Comparison of ENCODE assay signal across 8 cellular contexts in genomic region chr11:77188323-77188911, GRCh38.
A peak's percentile ranks its signal among the peaks of the same experiment; 100 is the strongest.
DNase-seq lines count a peak whose midpoint lies in the region; ATAC-seq and TF ChIP-seq lines count a peak whose summit lies in the region.

No MANE protein-coding gene starts in this region.

- no peaks in the 10 kb centered on the region for H3K27me3 ChIP-seq in CD4-positive, alpha-beta T cell (ENCODE audit: control insufficient read depth, insufficient read depth, low read length)
- H3K27me3 ChIP-seq in HCT116 (ENCODE audit: insufficient read depth, low read length), result no peaks in the 10 kb centered on the region

- no peaks in the 10 kb centered on the region for H3K9me3 ChIP-seq in CD4-positive, alpha-beta T cell (ENCODE audit: control insufficient read depth, low read length)
- no peaks in the 10 kb centered on the region for H3K9me3 ChIP-seq in HCT116 (ENCODE audit: control insufficient read depth in 1 of 2, insufficient read depth in 1 of 2, low read depth in 1 of 2, low read length in 2 of 2)

- no peak overlapping the region for H3K27ac ChIP-seq in CD4-positive, alpha-beta T cell (ENCODE audit: low read depth, low read length)
- no peak overlapping the region for H3K27ac ChIP-seq in HCT116 (ENCODE audit: low read depth, low read length)

- H3K4me3 ChIP-seq in HCT116 (replicated peaks in 1 of 2; ENCODE audit: low read depth in 1 of 2, low read length in 2 of 2), result no peak overlapping the region

- no peaks in the 10 kb centered on the region for H3K79me2 ChIP-seq in HCT116 (ENCODE audit: insufficient read depth, low read length)

- no peak overlapping the region for H3K27ac Mint-ChIP-seq in CD4-positive, alpha-beta T cell

- TF ChIP-seq CTCF in CD4-positive, alpha-beta T cell (IDR thresholded peaks at IDR 0.05), result peak; percentile 78
- peak; percentile 95 to 98 (median 96) for TF ChIP-seq CTCF in HCT116 (IDR thresholded peaks at IDR 0.05 in 2 of 3, conservative IDR thresholded peaks at IDR 0.05 in 1 of 3; ENCODE audit: borderline replicate concordance in 1 of 3, insufficient read depth in 1 of 3, low read depth in 2 of 3, low read length in 2 of 3)

- H3K4me3 Mint-ChIP-seq in CD4-positive, alpha-beta T cell, result no peak overlapping the region

- BruUV-seq in HCT116 (replicated peaks; lab: Mats Ljungman, UMichigan), result no TSS peak

- H3K9me2 ChIP-seq in HCT116 (ENCODE audit: insufficient read depth), result no peaks in the 10 kb centered on the region

- DNase-seq in CD4-positive, alpha-beta T cell, result peak; percentile 29 to 66 (median 48)
- DNase-seq in HCT116 (ENCODE audit: low read depth, low spot score) (peak; percentile 54), NCI-H345 (lab: John Stamatoyannopoulos, UW) (peak; percentile 69), cerebellar cortex (ENCODE audit: low spot score) (peak; percentile 89), left lobe of liver (ENCODE audit: low spot score) (peak; percentile 79)
- peak; percentile 35 for DNase-seq in activated CD4-positive, alpha-beta T cell treated with anti-CD3 and anti-CD28 coated beads for 1 hour
- peak; percentile 23 to 43 (median 24) for DNase-seq in stimulated activated CD4-positive, alpha-beta T cell treated with anti-CD3 and anti-CD28 coated beads, TNF-alpha, amount 100 ng/mL, for 1 hour (ENCODE audit: low read depth in 3 of 3, low spot score in 1 of 3)

- TF ChIP-seq RAD21 in HCT116 (IDR thresholded peaks at IDR 0.05; ENCODE audit: low read depth), result peak; percentile 88

- no peaks in the 10 kb centered on the region for H4K20me1 ChIP-seq in HCT116 (ENCODE audit: insufficient read depth)

- intact Hi-C loops in CD4-positive, alpha-beta T cell (cut with DNase I, micrococcal nuclease), result loop anchor here (1.0 to 5.0 kb wide), 3 partner anchors 61 to 142 kb away; no protein-coding TSS in a partner anchor
- intact Hi-C loops in HCT116 (cut with micrococcal nuclease), result loop anchor here (1.0 to 10.0 kb wide), 4 partner anchors 61 to 456 kb away; no protein-coding TSS in a partner anchor

- peak overlapping the region; percentile 63 for H2AFZ ChIP-seq in HCT116 (ENCODE audit: low read depth, low read length, poor library complexity, severe bottlenecking)

- RAD21 ChIA-PET in HCT116 (lab: Charles Lee; ENCODE audit: low non-redundant PET in 1 of 2, low total read pairs in 2 of 2, uncharacterized antibody in 2 of 2, unreplicated experiment in 2 of 2), result no interaction called here

- CTCF ChIA-PET in CD4-positive, alpha-beta T cell (lab: Charles Lee), result interaction anchor here (0.7 to 4.1 kb wide), 2 partner anchors 61 to 141 kb away, joined by 3 to 23 read pairs; partner anchors contain the start of gene MYO7A
- CTCF ChIA-PET in HCT116 (lab: Charles Lee), result interaction anchor here (0.8 to 4.0 kb wide), 11 partner anchors 9 to 431 kb away, joined by 3 to 31 read pairs (median 4); partner anchors contain the start of gene MYO7A

- no peaks in the 10 kb centered on the region for H3K27me3 Mint-ChIP-seq in CD4-positive, alpha-beta T cell

- no peaks in the 10 kb centered on the region for H3K4me1 Mint-ChIP-seq in CD4-positive, alpha-beta T cell (ENCODE audit: low read depth)

- no peaks in the 10 kb centered on the region for H3K9me3 Mint-ChIP-seq in CD4-positive, alpha-beta T cell

- H3K36me3 ChIP-seq in HCT116 (ENCODE audit: control insufficient read depth in 1 of 2, insufficient read depth in 2 of 2, low read length in 2 of 2), result no peaks in the 10 kb centered on the region

- POLR2A ChIA-PET in CD4-positive, alpha-beta T cell (lab: Charles Lee), result no interaction called here
- POLR2A ChIA-PET in HCT116 (lab: Charles Lee), result no interaction called here

- H3K9ac ChIP-seq in HCT116 (ENCODE audit: low read length), result no peak overlapping the region

- peaks cover 0 to 14% of the 10 kb centered on the region in 2 experiments; a peak in 3 of 4 replicates for H3K4me1 ChIP-seq in HCT116 (ENCODE audit: control insufficient read depth in 1 of 2, insufficient read depth in 2 of 2, low read length in 2 of 2)

- TF ChIP-seq POLR2A in HCT116 (IDR thresholded peaks at IDR 0.05; ENCODE audit: borderline replicate concordance, extremely low read depth, insufficient read depth, insufficient read length), result no peak

- peak; percentile 65 for ATAC-seq in CD4-positive, alpha-beta T cell (ENCODE audit: poor library complexity)
- peak; percentile 54 for ATAC-seq in HCT116
- ATAC-seq in left lobe of liver, result peak; percentile 93
- ATAC-seq in GM19328 (IDR thresholded peaks at IDR 0.05; ENCODE audit: unreplicated experiment), result no peak

- no peaks in the 10 kb centered on the region for H3K36me3 Mint-ChIP-seq in CD4-positive, alpha-beta T cell (ENCODE audit: low read depth)

- no peak overlapping the region for H3K4me2 ChIP-seq in HCT116 (ENCODE audit: low read length)

TF ChIP-seq in HCT116, 20 proteins besides CTCF, POLR2A, EP300 and RAD21:
- TF ChIP-seq TCF7L2 (IDR thresholded peaks at IDR 0.05; ENCODE audit: borderline replicate concordance, extremely low read depth, insufficient read depth, insufficient read length) (no peak), SIN3A (IDR thresholded peaks at IDR 0.05; ENCODE audit: low read depth) (no peak), JUND (IDR thresholded peaks at IDR 0.05) (no peak), CBX3 (IDR thresholded peaks at IDR 0.05; ENCODE audit: low read depth) (peak; percentile 10; the same call in 1 of the 2 replicates), MAX (IDR thresholded peaks at IDR 0.05) (no peak), SP1 (IDR thresholded peaks at IDR 0.05; ENCODE audit: low read depth) (no peak), POLR2AphosphoS5 (IDR thresholded peaks at IDR 0.05; ENCODE audit: low read depth, low read length) (no peak), SRF (IDR thresholded peaks at IDR 0.05; ENCODE audit: low read depth) (no peak), ZNF274 (IDR thresholded peaks at IDR 0.05; ENCODE audit: low read depth, low read length) (no peak), EGR1 (IDR thresholded peaks at IDR 0.05; ENCODE audit: low read depth) (no peak), FOSL1 (IDR thresholded peaks at IDR 0.05; ENCODE audit: low read depth) (no peak), YY1 (IDR thresholded peaks at IDR 0.05; ENCODE audit: extremely low read depth, insufficient replicate concordance, low read depth, low read length) (peak; percentile 51), ZFX (IDR thresholded peaks at IDR 0.05) (no peak), EZH2 (IDR thresholded peaks at IDR 0.05) (no peak), CEBPB (IDR thresholded peaks at IDR 0.05; ENCODE audit: low read depth) (no peak), REST (IDR thresholded peaks at IDR 0.05; ENCODE audit: low read depth) (no peak), ZBTB33 (IDR thresholded peaks at IDR 0.05; ENCODE audit: extremely low read depth, insufficient replicate concordance, low read length) (no peak)

Comparison
In these comparisons a context has a peak if more than half of its experiments do, and no peak if none do; other contexts are left out.
1. DNase-seq: peak in every context shown above with its lines; median percentile 89 in cerebellar cortex; 79 in left lobe of liver; 69 in NCI-H345; 54 in HCT116; 48 in CD4-positive, alpha-beta T cell; 35 in activated CD4-positive, alpha-beta T cell treated with anti-CD3 and anti-CD28 coated beads for 1 hour; 24 in stimulated activated CD4-positive, alpha-beta T cell treated with anti-CD3 and anti-CD28 coated beads, TNF-alpha, amount 100 ng/mL, for 1 hour.